Comparison of ENCODE assay signal across 8 cellular contexts in genomic region chr1:146401281-146401825, GRCh38.
A peak's percentile ranks its signal among the peaks of the same experiment; 100 is the strongest.
DNase-seq lines count a peak whose midpoint lies in the region; ATAC-seq and TF ChIP-seq lines count a peak whose summit lies in the region.
"Not testable (repeated sequence)": the region's sequence is repeated elsewhere in the genome, so short reads cannot be mapped to it uniquely, and the experiment has no call there.

No MANE protein-coding gene starts in this region.

- POLR2A ChIA-PET in BJ (lab: Charles Lee); Panc1 (lab: Charles Lee): not testable (repeated sequence)
- POLR2A ChIA-PET in HCT116 (lab: Charles Lee) = interaction anchor here (1.2 kb wide), 1 partner anchor 14 kb away, joined by 6 read pairs; no protein-coding TSS in a partner anchor
- POLR2A ChIA-PET in naive thymus-derived CD8-positive, alpha-beta T cell (lab: Charles Lee) = interaction anchor here (0.8 to 1.1 kb wide), 2 partner anchors 14 to 24 kb away, joined by 3 to 7 read pairs; no protein-coding TSS in a partner anchor

- not testable (repeated sequence) for H3K4me2 ChIP-seq in HCT116 (ENCODE audit: low read length); mammary epithelial cell (ENCODE audit: insufficient read depth, low read depth, low read length)

- intact Hi-C loops in HCT116 (cut with micrococcal nuclease); Panc1 (cut with micrococcal nuclease; ENCODE audit: unreplicated experiment); mammary epithelial cell (cut with micrococcal nuclease); Right ventricle myocardium inferior (cut with DNase I): not testable (repeated sequence)

- H3K36me3 Mint-ChIP-seq in naive thymus-derived CD8-positive, alpha-beta T cell = not testable (repeated sequence)

- H3K79me2 ChIP-seq in HCT116 (ENCODE audit: insufficient read depth, low read length); mammary epithelial cell (ENCODE audit: insufficient read depth, low read length): not testable (repeated sequence)

- H4K20me1 ChIP-seq in HCT116 (ENCODE audit: insufficient read depth); mammary epithelial cell (ENCODE audit: insufficient read depth, low read length): not testable (repeated sequence)

- dilution Hi-C loops in mammary epithelial cell (cut with HindIII; ENCODE audit: low sequenced_read_pairs) = not testable (repeated sequence)

- not testable (repeated sequence) for DNase-seq in BJ (ENCODE audit: low read depth); HCT116 (ENCODE audit: low read depth, low spot score); Panc1 (ENCODE audit: low read depth, low spot score); mammary epithelial cell; Right ventricle myocardium inferior (ENCODE audit: missing footprints); stimulated activated naive CD8-positive, alpha-beta T cell treated with anti-CD3 and anti-CD28 coated beads, Interleukin-15, Interleukin-2, amounts not matched to agents 100 U/mL and 50 U/mL, for 24 hours
- DNase-seq in activated CD8-positive, alpha-beta memory T cell treated with anti-CD3 and anti-CD28 coated beads for 24 hours = peak; percentile 73
- DNase-seq in naive thymus-derived CD8-positive, alpha-beta T cell = peak in 4 of 10 donors; percentile 19 to 51 (median 38)

- RAD21 ChIA-PET in HCT116 (lab: Charles Lee; ENCODE audit: low non-redundant PET in 1 of 2, low total read pairs in 2 of 2, uncharacterized antibody in 2 of 2, unreplicated experiment in 2 of 2) = not testable (repeated sequence)

- not testable (repeated sequence) for H2AFZ ChIP-seq in HCT116 (ENCODE audit: low read depth, low read length, poor library complexity, severe bottlenecking); mammary epithelial cell (ENCODE audit: low read depth, low read length)

- not testable (repeated sequence) for H3K9me2 ChIP-seq in HCT116 (ENCODE audit: insufficient read depth)

- TF ChIP-seq CTCF in BJ (IDR thresholded peaks at IDR 0.05; ENCODE audit: insufficient read depth, low read depth, low read length) (peak; percentile 49), HCT116 (IDR thresholded peaks at IDR 0.05 in 2 of 3, conservative IDR thresholded peaks at IDR 0.05 in 1 of 3; ENCODE audit: borderline replicate concordance in 1 of 3, insufficient read depth in 1 of 3, low read depth in 2 of 3, low read length in 2 of 3) (peak in 2 of 3 experiments; percentile 35 to 41; a peak in 3 of 6 replicates), Panc1 (IDR thresholded peaks at IDR 0.05) (peak; percentile 77), mammary epithelial cell (conservative IDR thresholded peaks at IDR 0.05 in 1 of 2, IDR thresholded peaks at IDR 0.05 in 1 of 2; ENCODE audit: extremely low read depth in 1 of 2, insufficient read depth in 1 of 2, low read depth in 1 of 2, low read length in 2 of 2) (peak; percentile 11 to 32)

- ATAC-seq in HCT116 = peak; percentile 99
- peak; percentile 93 for ATAC-seq in Panc1
- peak; percentile 72 for ATAC-seq in Right ventricle myocardium inferior
- ATAC-seq in naive thymus-derived CD8-positive, alpha-beta T cell = peak; percentile 59 to 62
- ATAC-seq in stimulated activated naive CD8-positive, alpha-beta T cell treated with anti-CD3 and anti-CD28 coated beads, Interleukin-15, Interleukin-2, amounts not matched to agents 100 U/mL and 50 U/mL, for 24 hours = peak; percentile 93

- not testable (repeated sequence) for H3K9me3 Mint-ChIP-seq in naive thymus-derived CD8-positive, alpha-beta T cell

- H3K27me3 Mint-ChIP-seq in naive thymus-derived CD8-positive, alpha-beta T cell = not testable (repeated sequence)

- in situ Hi-C loops in Panc1 (cut with HindIII; ENCODE audit: low pct_unique_long_range_greater_than_20kb, low sequenced_read_pairs); mammary epithelial cell (cut with MboI; ENCODE audit: low sequenced_read_pairs in 2 of 2): not testable (repeated sequence)

- H3K4me3 ChIP-seq in BJ (ENCODE audit: low read depth, low read length); HCT116 (replicated peaks in 1 of 2; ENCODE audit: low read depth in 1 of 2, low read length in 2 of 2); Panc1 (ENCODE audit: low read depth in 2 of 2, low read length in 2 of 2); mammary epithelial cell (replicated peaks in 1 of 3; ENCODE audit: insufficient read depth in 1 of 3, low read depth in 2 of 3, low read length in 3 of 3): not testable (repeated sequence)

- not testable (repeated sequence) for H3K9me3 ChIP-seq in HCT116 (ENCODE audit: control insufficient read depth in 1 of 2, insufficient read depth in 1 of 2, low read depth in 1 of 2, low read length in 2 of 2); Panc1 (ENCODE audit: control insufficient read depth, insufficient read depth, low read depth, low read length); mammary epithelial cell (replicated peaks; ENCODE audit: insufficient read depth, low read length)

- H3K27me3 ChIP-seq in BJ (ENCODE audit: control insufficient read depth, insufficient read depth, low read length); HCT116 (ENCODE audit: insufficient read depth, low read length); Panc1 (ENCODE audit: control insufficient read depth, insufficient read depth, low read length); mammary epithelial cell (ENCODE audit: insufficient read depth, low read length): not testable (repeated sequence)

- not testable (repeated sequence) for H3K27ac ChIP-seq in HCT116 (ENCODE audit: low read depth, low read length); Panc1 (ENCODE audit: low read length); mammary epithelial cell (ENCODE audit: insufficient read depth, low read depth, low read length)

- not testable (repeated sequence) for TF ChIP-seq POLR2A in HCT116 (IDR thresholded peaks at IDR 0.05; ENCODE audit: borderline replicate concordance, extremely low read depth, insufficient read depth, insufficient read length)

- not testable (repeated sequence) for H3K4me1 ChIP-seq in HCT116 (ENCODE audit: control insufficient read depth in 1 of 2, insufficient read depth in 2 of 2, low read length in 2 of 2); Panc1 (ENCODE audit: control insufficient read depth, insufficient read depth, low read length); mammary epithelial cell (ENCODE audit: insufficient read depth, low read length)

- peak overlapping the region; percentile 79 to 97 (median 93) for H3K27ac Mint-ChIP-seq in naive thymus-derived CD8-positive, alpha-beta T cell

- TF ChIP-seq RAD21 in HCT116 (IDR thresholded peaks at IDR 0.05; ENCODE audit: low read depth) = not testable (repeated sequence)

- peaks cover 14 to 33% (median 28%) of the 10 kb centered on the region in 4 donors for H3K4me1 Mint-ChIP-seq in naive thymus-derived CD8-positive, alpha-beta T cell

- CTCF ChIA-PET in BJ (lab: Yijun Ruan, JAX); HCT116 (lab: Charles Lee); Panc1 (lab: Charles Lee); mammary epithelial cell (lab: Charles Lee; ENCODE audit: low non-redundant PET): not testable (repeated sequence)

- not testable (repeated sequence) for H3K9ac ChIP-seq in HCT116 (ENCODE audit: low read length); mammary epithelial cell (ENCODE audit: insufficient read depth, low read length)

- peak overlapping the region in 9 of 10 donors; percentile 24 to 80 (median 53) for H3K4me3 Mint-ChIP-seq in naive thymus-derived CD8-positive, alpha-beta T cell

- H3K36me3 ChIP-seq in BJ (ENCODE audit: control insufficient read depth, insufficient read depth, low read length); HCT116 (ENCODE audit: control insufficient read depth in 1 of 2, insufficient read depth in 2 of 2, low read length in 2 of 2); Panc1 (ENCODE audit: control insufficient read depth, insufficient read depth, low read length); mammary epithelial cell (ENCODE audit: insufficient read depth, low read length): not testable (repeated sequence)

- 65% methylated on average over 4 of the region's 7 CpGs for WGBS in mammary epithelial cell (ENCODE audit: low coverage, missing lambda C conversion rate)

- not testable (repeated sequence) for BruUV-seq in HCT116 (replicated peaks; lab: Mats Ljungman, UMichigan); Panc1 (replicated peaks; lab: Mats Ljungman, UMichigan); mammary epithelial cell (replicated peaks; lab: Mats Ljungman, UMichigan)

Comparison
In these comparisons a context has a peak if more than half of its experiments do, and no peak if none do; other contexts are left out.
1. CTCF ChIP-seq: peak in every context shown above with its lines; median percentile 77 in Panc1; 49 in BJ; 38 in HCT116; 22 in mammary epithelial cell.